ENCODE assay signal across 8 cellular contexts in the genomic region with DNA sequence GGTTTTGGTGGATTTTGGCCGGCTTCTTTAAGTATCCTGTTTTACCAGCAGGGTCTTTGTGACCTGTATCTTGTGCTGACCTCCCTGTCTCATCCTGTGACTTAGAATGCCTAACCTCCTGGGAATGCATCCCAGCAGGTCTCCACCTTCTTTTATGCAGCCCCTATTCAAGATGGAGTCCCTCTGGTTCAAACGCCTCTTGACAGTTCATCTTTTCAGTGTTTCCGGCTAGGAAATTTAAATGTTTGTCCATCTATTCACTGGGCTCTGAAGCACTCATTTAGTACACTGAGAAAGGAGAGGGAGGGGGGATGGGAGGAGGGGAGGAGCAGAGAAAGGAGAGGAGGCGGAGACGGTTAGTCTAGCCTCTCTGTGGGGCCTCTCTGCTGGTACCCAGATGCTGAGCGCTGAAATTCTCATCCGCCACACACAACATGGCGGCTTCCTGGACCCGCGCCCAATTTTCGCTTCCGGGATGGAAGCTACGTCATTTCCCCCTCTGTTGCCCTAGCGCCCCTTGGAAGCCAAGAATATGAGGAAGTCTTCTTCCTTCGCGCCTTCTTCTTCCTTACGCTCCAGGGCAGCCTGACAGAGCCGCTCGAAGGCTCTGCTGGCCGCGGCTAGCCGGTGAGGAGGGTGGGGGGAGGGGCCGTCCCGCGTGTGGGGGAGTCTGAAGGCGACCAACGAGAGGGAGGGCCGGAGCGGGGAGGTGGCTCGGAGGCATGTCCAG.
DNase-seq lines count a peak whose midpoint lies in the region; ATAC-seq and TF ChIP-seq lines count a peak whose summit lies in the region.

No MANE protein-coding gene starts in this region.

- intact Hi-C loops in A673 (cut with micrococcal nuclease; ENCODE audit: unreplicated experiment) = no loop called here
- intact Hi-C loops in stomach (cut with DNase I; ENCODE audit: low total_unique reads) = no loop called here

- H3K4me1 ChIP-seq in A673 (ENCODE audit: insufficient read depth, low read length, poor library complexity, severe bottlenecking) = no peaks in the 10 kb centered on the region
- peaks cover 4 to 16% of the 10 kb centered on the region in 2 donors for H3K4me1 ChIP-seq in neuronal stem cell (ENCODE audit: control insufficient read depth in 2 of 2, insufficient read depth in 1 of 2, low read depth in 1 of 2, low read length in 2 of 2)
- H3K4me1 ChIP-seq in stomach = peaks cover 6 to 18% (median 12%) of the 10 kb centered on the region in 4 donors

- H3K18ac ChIP-seq in neuronal stem cell (ENCODE audit: low read length) = peak overlapping the region; percentile 77

- H2AFZ ChIP-seq in neuronal stem cell (ENCODE audit: low read length) = peak overlapping the region; percentile 93

- DNase-seq in A673 (ENCODE audit: low spot score) (peak; percentile 97), NOMO-1 (lab: John Stamatoyannopoulos, UW; ENCODE audit: unreplicated experiment in 2 of 2) (peak; percentile 84), activated gamma-delta T cell (lab: John Stamatoyannopoulos, UW) (peak; percentile 45), foreskin melanocyte (peak; percentile 79), neuronal stem cell (ENCODE audit: low spot score) (peak; percentile 89), stomach (peak; percentile 77)

- H3K4ac ChIP-seq in neuronal stem cell (ENCODE audit: low read length) = no peak overlapping the region

- no peak overlapping the region for H3K14ac ChIP-seq in neuronal stem cell (ENCODE audit: low read length)

- no peak overlapping the region for H2BK12ac ChIP-seq in neuronal stem cell (ENCODE audit: low read length)

- H2BK15ac ChIP-seq in neuronal stem cell (ENCODE audit: low read length) = peak overlapping the region; percentile 79

- no peak overlapping the region for H2BK5ac ChIP-seq in neuronal stem cell (ENCODE audit: low read length)

- no peak for TF ChIP-seq EP300 in stomach (IDR thresholded peaks at IDR 0.05)

- no CpG with 5 or more reads among the region's 30 CpGs for WGBS in neuronal stem cell (ENCODE audit: extremely low coverage in 2 of 2, insufficient read length in 2 of 2, insufficient replicate concordance in 1 of 2), 2 donors
- WGBS in stomach, 5 donors = 7 to 12% (median 10%) methylated on average over 30 of the region's 30 CpGs

- no TSS peak for BruUV-seq in A673 (replicated peaks; lab: Mats Ljungman, UMichigan)

- no peak overlapping the region for H4K91ac ChIP-seq in neuronal stem cell (ENCODE audit: low read depth, low read length, poor library complexity)

- H3K9ac ChIP-seq in neuronal stem cell (ENCODE audit: low read depth, low read length, poor library complexity) = peak overlapping the region; percentile 88

- H3K4me2 ChIP-seq in neuronal stem cell (ENCODE audit: insufficient read depth, low read length, poor library complexity, severe bottlenecking) = peak overlapping the region; percentile 71

- H2BK120ac ChIP-seq in neuronal stem cell (ENCODE audit: low read depth, low read length) = no peak overlapping the region

- H3K4me3 ChIP-seq in A673 (ENCODE audit: low read depth, low read length, poor library complexity, severe bottlenecking) (peak overlapping the region; percentile 56), neuronal stem cell (ENCODE audit: low read length in 2 of 2) (peak overlapping the region; percentile 78 to 85), stomach (peak overlapping the region; percentile 56 to 69 (median 63))

- H3K9me3 ChIP-seq in A673 (ENCODE audit: low read depth, low read length, poor library complexity, severe bottlenecking) (no peaks in the 10 kb centered on the region), neuronal stem cell (replicated peaks in 1 of 2; ENCODE audit: control insufficient read depth in 2 of 2, insufficient read depth in 1 of 2, low read depth in 1 of 2, low read length in 2 of 2) (no peaks in the 10 kb centered on the region), stomach (no peaks in the 10 kb centered on the region)

- POLR2A ChIA-PET in A673 (lab: Charles Lee; ENCODE audit: low non-redundant PET) = no interaction called here

- H3K36me3 ChIP-seq in A673 (ENCODE audit: insufficient read depth, low read length, poor library complexity, severe bottlenecking) = no peaks in the 10 kb centered on the region
- no peaks in the 10 kb centered on the region for H3K36me3 ChIP-seq in neuronal stem cell (replicated peaks in 1 of 2; ENCODE audit: control insufficient read depth in 2 of 2, insufficient read depth in 2 of 2, low read length in 2 of 2)
- H3K36me3 ChIP-seq in stomach = no peaks in the 10 kb centered on the region

- peak overlapping the region; percentile 52 for H3K27ac ChIP-seq in A673 (ENCODE audit: low read depth, low read length, poor library complexity, severe bottlenecking)
- H3K27ac ChIP-seq in neuronal stem cell (replicated peaks; ENCODE audit: low read length) = peak overlapping the region; percentile 57
- peak overlapping the region in 4 of 5 donors; percentile 48 to 77 (median 69) for H3K27ac ChIP-seq in stomach

- peaks cover 3% of the 10 kb centered on the region for H3K27me3 ChIP-seq in A673 (replicated peaks; ENCODE audit: insufficient read depth, low read depth, low read length, poor library complexity)
- H3K27me3 ChIP-seq in neuronal stem cell (ENCODE audit: control insufficient read depth in 3 of 3, insufficient read depth in 3 of 3, low read depth in 1 of 3, low read length in 3 of 3) = no peaks in the 10 kb centered on the region
- peaks cover 0 to 19% (median 3%) of the 10 kb centered on the region in 3 donors for H3K27me3 ChIP-seq in stomach

- ATAC-seq in GM19043 (IDR thresholded peaks at IDR 0.05; ENCODE audit: low read depth, unreplicated experiment) (peak; percentile 95), HG03439 (IDR thresholded peaks at IDR 0.05; ENCODE audit: unreplicated experiment) (peak; percentile 97)

- CTCF ChIA-PET in A673 (lab: Charles Lee) = interaction anchor here (0.6 to 1.6 kb wide), 2 partner anchors 416 to 1647 kb away, joined by 5 to 6 read pairs; no protein-coding TSS in a partner anchor

- no peak overlapping the region for H4K8ac ChIP-seq in neuronal stem cell (ENCODE audit: low read depth, low read length)

- no peaks in the 10 kb centered on the region for H3K79me1 ChIP-seq in neuronal stem cell (ENCODE audit: low read depth, low read length)

- TF ChIP-seq CTCF in A673 (conservative IDR thresholded peaks at IDR 0.05; ENCODE audit: low read depth, low read length) (no peak), stomach (IDR thresholded peaks at IDR 0.05) (no peak)

- no peak overlapping the region for H3K23ac ChIP-seq in neuronal stem cell (ENCODE audit: low read depth, low read length, poor library complexity)

- TF ChIP-seq POLR2A in stomach (IDR thresholded peaks at IDR 0.05) = no peak

- no peak overlapping the region for H2AK5ac ChIP-seq in neuronal stem cell (ENCODE audit: low read depth, low read length)

Comparison
In these comparisons a context has a peak if more than half of its experiments do, and no peak if none do; other contexts are left out.
1. Peak in every context shown above with its lines: DNase-seq, ATAC-seq, H3K4me3 ChIP-seq and H3K27ac ChIP-seq.
2. DNase-seq: peak in every context shown above with its lines; median percentile 97 in A673; 89 in neuronal stem cell; 84 in NOMO-1; 79 in foreskin melanocyte; 77 in stomach; 45 in activated gamma-delta T cell.